24 cellular contexts compared by ENCODE assay signal in genomic region chr2:33409417-33409955, GRCh38.
"Had no signal": no experiment of that assay in that cellular context is flagged by ENCODE, and none has a peak within 500 bp of the region (broad histone marks: within the 10 kb centered on the region; RNA-seq: fewer than 3 reads in every experiment).

No MANE protein-coding gene starts in this region.

- H3K36me3 ChIP-seq: heart left ventricle, sigmoid colon, suprapubic skin, tibial artery had no signal

- H3K27ac ChIP-seq: body of pancreas, heart left ventricle, parathyroid adenoma, psoas muscle, sigmoid colon, suprapubic skin had no signal

- FAIRE-seq: endothelial cell of umbilical vein had no signal

- H3K4me1 ChIP-seq: parathyroid adenoma, psoas muscle, sigmoid colon, suprapubic skin had no signal

- H2AFZ ChIP-seq: parathyroid adenoma had no signal

- DNase-seq: activated B cell treated with CpG ODN at 0.5 μM for 24 hours; activated CD4-positive, alpha-beta T cell treated with anti-CD3 and anti-CD28 coated beads, Interleukin-2, amount 50 U/mL, for 1 hour; activated CD8-positive, alpha-beta T cell treated with anti-CD3 and anti-CD28 coated beads for 36 hours; activated T-cell treated with anti-CD3 and anti-CD28 coated beads, Interleukin-2, amount 50 U/mL, for 4 hours; anterior cingulate cortex; body of pancreas; foreskin fibroblast; heart left ventricle; hypothalamus; immature natural killer cell; midbrain; naive thymus-derived CD4-positive, alpha-beta T cell; nucleus accumbens; psoas muscle; sigmoid colon; stimulated activated CD4-positive, alpha-beta T cell treated with anti-CD3 and anti-CD28 coated beads, Interleukin-15, amount 100 ng/mL, for 24 hours; stimulated activated CD4-positive, alpha-beta T cell treated with anti-CD3 and anti-CD28 coated beads, Interleukin-2, amount 100 ng/mL, for 24 hours; stimulated activated naive B cell treated with anti-CD40 and anti-IgM and Interleukin-4, amounts not matched to agents 10 μg/mL and 1 μg/mL and 100 μg/mL, for 72 hours; tibial artery had no signal

- H3K9ac ChIP-seq: parathyroid adenoma had no signal

- H3K27me3 ChIP-seq: body of pancreas, heart left ventricle, sigmoid colon, suprapubic skin, tibial artery had no signal

- H3K79me2 ChIP-seq: parathyroid adenoma had no signal

- H3K4me3 ChIP-seq: body of pancreas, heart left ventricle, psoas muscle, sigmoid colon, suprapubic skin, tibial artery had no signal

- ATAC-seq: activated CD8-positive, alpha-beta T cell treated with anti-CD3 and anti-CD28 coated beads for 36 hours; activated naive CD4-positive, alpha-beta T cell treated with anti-CD3 and anti-CD28 coated beads, Interleukin-2, amount 50 U/mL, for 72 hours; activated T-cell treated with anti-CD3 and anti-CD28 coated beads, Interleukin-2, amount 50 U/mL, for 4 hours; body of pancreas; esophagus mucosa; heart left ventricle; naive thymus-derived CD4-positive, alpha-beta T cell; psoas muscle; stimulated activated naive B cell treated with anti-CD40 and anti-IgM and Interleukin-4, amounts not matched to agents 10 μg/mL and 1 μg/mL and 100 μg/mL, for 72 hours had no signal
